Comparison of ENCODE assay signal across 7 cellular contexts in the genomic region with DNA sequence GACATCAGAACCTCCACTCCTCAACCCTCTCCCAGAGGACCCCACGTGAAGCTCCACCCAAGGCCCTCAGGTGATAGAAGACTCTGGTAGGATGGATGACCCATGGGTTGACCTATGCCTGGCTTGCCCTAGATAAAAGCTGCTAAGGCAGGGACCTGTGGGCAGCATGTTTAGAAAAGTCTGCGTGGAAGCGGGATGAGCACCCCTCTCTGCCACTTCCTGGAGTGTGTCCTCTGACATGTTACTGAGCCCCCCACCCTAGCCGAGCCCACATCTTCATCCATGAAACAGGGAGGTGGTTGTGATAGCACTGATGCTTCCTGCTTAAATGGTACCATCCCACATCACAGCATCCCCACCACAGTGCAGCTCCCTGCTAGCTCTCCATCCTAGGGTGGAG.
"Had no signal": no experiment of that assay in that cellular context is flagged by ENCODE, and none has a peak within 500 bp of the region (broad histone marks: within the 10 kb centered on the region; RNA-seq: fewer than 3 reads in every experiment).

No MANE protein-coding gene starts in this region.

- H3K36me3 Mint-ChIP-seq: IgD-negative memory B cell had no signal

- H3K9me3 Mint-ChIP-seq: IgD-negative memory B cell had no signal

- ATAC-seq: HepG2, K562 had no signal

- H3K9ac ChIP-seq: KMS-11 had no signal

- H3K27ac ChIP-seq: HL-60, KMS-11 had no signal

- H3K4me3 Mint-ChIP-seq: IgD-negative memory B cell had no signal

- H3K4me2 ChIP-seq: KMS-11 had no signal

- DNase-seq: KBM-7, KG1 had no signal

- H3K27ac Mint-ChIP-seq: IgD-negative memory B cell had no signal

- H3K4me1 Mint-ChIP-seq: IgD-negative memory B cell had no signal

- H3K4me3 ChIP-seq: K562 had no signal
